In the genomic region with DNA sequence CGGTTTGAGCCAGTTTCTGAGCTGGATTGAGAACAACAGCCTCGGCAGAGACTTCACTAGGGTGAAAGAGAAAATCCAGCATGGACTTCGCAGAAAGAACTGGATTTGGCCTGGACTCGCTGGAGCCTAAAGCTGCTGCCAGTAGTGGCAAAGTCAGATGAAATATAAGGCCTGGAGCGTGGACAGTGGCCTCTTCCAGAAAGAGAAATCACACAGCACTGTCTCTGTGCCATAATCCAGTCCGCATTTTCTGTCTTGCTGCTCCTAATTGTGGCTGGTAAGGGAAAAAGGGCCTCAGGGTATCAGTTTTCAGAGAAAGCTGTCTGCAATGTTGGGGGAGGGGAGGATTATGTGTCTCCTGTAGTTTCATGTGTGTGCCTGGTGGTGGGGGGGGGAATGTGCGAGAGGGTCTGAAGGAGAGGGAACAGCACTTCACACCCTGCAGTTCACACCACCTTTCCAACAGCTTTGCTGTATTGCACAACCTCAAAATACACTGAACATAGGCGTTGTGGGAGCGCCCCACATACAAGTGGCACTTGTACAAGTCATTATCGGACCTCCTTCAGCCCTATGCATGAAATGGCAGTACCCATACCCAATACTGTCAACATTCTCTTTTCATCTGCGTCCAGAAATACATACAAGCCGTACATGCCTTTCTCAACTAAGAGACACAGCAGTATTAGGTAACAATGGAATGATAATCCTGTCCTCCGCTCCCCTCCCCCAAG, we compare ENCODE assay signal across 7 cellular contexts.
DNase-seq lines count a peak whose midpoint lies in the region; ATAC-seq lines count a peak whose summit lies in the region.

No MANE protein-coding gene starts in this region.

- ATAC-seq in GM18502 (IDR thresholded peaks at IDR 0.05; ENCODE audit: poor library complexity, unreplicated experiment) = peak; percentile 61
- peak; percentile 67 for ATAC-seq in HG03095 (IDR thresholded peaks at IDR 0.05; ENCODE audit: unreplicated experiment)

- DNase-seq in NCI-H2196 (lab: John Stamatoyannopoulos, UW; ENCODE audit: unreplicated experiment) = peak; percentile 65
- DNase-seq in activated CD4-positive, CD25-positive, alpha-beta regulatory T cell treated with anti-CD3 and anti-CD28 coated beads, Interleukin-2, amount 50 U/mL, for 72 hours = peak; percentile 73
- DNase-seq in cerebellum (ENCODE audit: low spot score) = peak; percentile 71
- peak; percentile 94 for DNase-seq in kidney glomerular epithelial cell (lab: John Stamatoyannopoulos, UW)
- DNase-seq in stimulated activated CD4-positive, alpha-beta T cell treated with anti-CD3 and anti-CD28 coated beads, Interleukin-15, amount 100 ng/mL, for 24 hours = peak; percentile 89

Comparison
In these comparisons a context has a peak if more than half of its experiments do, and no peak if none do; other contexts are left out.
1. Peak in every context shown above with its lines: DNase-seq and ATAC-seq.